ENCODE assay signal across 8 cellular contexts in genomic region chr12:42568952-42569916, GRCh38. TPM values are rescaled to one million over a fixed set of nuclear protein-coding genes. Genes with fewer than 3 reads are reported as not detected.
DNase-seq lines count a peak whose midpoint lies in the region; ATAC-seq and TF ChIP-seq lines count a peak whose summit lies in the region.

No MANE protein-coding gene starts in this region.

- no peaks in the 10 kb centered on the region for H3K27me3 ChIP-seq in right cardiac atrium (ENCODE audit: control insufficient read depth, insufficient read depth)
- H3K27me3 ChIP-seq in tibial artery, result no peaks in the 10 kb centered on the region

- H3K27ac ChIP-seq in VCaP (no peak overlapping the region), right cardiac atrium (ENCODE audit: low read length) (no peak overlapping the region), tibial artery (no peak overlapping the region)

- intact Hi-C loops in right cardiac atrium (cut with DNase I) (loop anchor here in 3 of 4 donors (2.0 to 5.0 kb wide), 2 partner anchors 86 to 87 kb away; no protein-coding TSS in a partner anchor), tibial artery (cut with DNase I; ENCODE audit: low total_unique reads) (loop anchor here (1.0 to 5.0 kb wide), 2 partner anchors 41 to 87 kb away; no protein-coding TSS in a partner anchor)

- H3K36me3 ChIP-seq in tibial artery, result no peaks in the 10 kb centered on the region

- H3K4me1 ChIP-seq in right cardiac atrium (ENCODE audit: control insufficient read depth, insufficient read depth, low read length), result no peaks in the 10 kb centered on the region
- H3K4me1 ChIP-seq in tibial artery, result no peaks in the 10 kb centered on the region

- H3K9me3 ChIP-seq in right cardiac atrium (ENCODE audit: control insufficient read depth, low read length) (no peaks in the 10 kb centered on the region), tibial artery (no peaks in the 10 kb centered on the region)

- H3K4me3 ChIP-seq in right cardiac atrium (ENCODE audit: low read length), result no peak overlapping the region
- no peak overlapping the region for H3K4me3 ChIP-seq in tibial artery

- ATAC-seq in right cardiac atrium, result peak; percentile 45 to 68

- DNase-seq in GM10266 (ENCODE audit: extremely low spot score) (peak; percentile 22), H4 (ENCODE audit: low spot score) (peak; percentile 60), NCI-H1105 treated with DMSO at 0.1 percent for 48 hours (lab: John Stamatoyannopoulos, UW) (peak; percentile 55), right cardiac atrium (no peak), tibial artery (no peak), HPDE6-E6E7 (ENCODE audit: extremely low spot score) (no peak)
- no peak for DNase-seq in stimulated activated CD4-positive, alpha-beta T cell treated with anti-CD3 and anti-CD28 coated beads, Interleukin-1b, Interleukin-23, amount 100 ng/mL, for 48 hours

- WGBS in right cardiac atrium, result 14% methylated on average over 6 of the region's 6 CpGs

- TF ChIP-seq CTCF in GM10266 (IDR thresholded peaks at IDR 0.05; ENCODE audit: control insufficient read depth, insufficient read depth, low read depth, missing control alignments) (peak; percentile 54), VCaP (conservative IDR thresholded peaks at IDR 0.05) (peak; percentile 89), tibial artery (IDR thresholded peaks at IDR 0.05) (peak; percentile 35 to 51)

RNA-seq across cellular contexts. Expression of gene PRICKLE1, which starts 20.3 kb away (rescaled TPM):
- total RNA-seq in H4 (2014; rRNA removed; shearing (Covaris generic)), result 1.1 and 1.8 TPM in 2 replicates
- 10 to 100 TPM; 21.9 to 27.2 (median 25.3) TPM for total RNA-seq in right cardiac atrium
- 7.1 TPM for polyA plus RNA-seq in right cardiac atrium

Comparison
In these comparisons a context has a peak if more than half of its experiments do, and no peak if none do; other contexts are left out.
1. DNase-seq: peak in GM10266 (single experiment), H4 (single experiment) and NCI-H1105 treated with DMSO at 0.1 percent for 48 hours (single experiment); none in right cardiac atrium (0 of 3), tibial artery (0 of 2), HPDE6-E6E7 (single experiment) and stimulated activated CD4-positive, alpha-beta T cell treated with anti-CD3 and anti-CD28 coated beads, Interleukin-1b, Interleukin-23, amount 100 ng/mL, for 48 hours (single experiment).
2. Peak in every context shown above with its lines, with median percentiles within 50 percentile points of each other: CTCF ChIP-seq.